9 cellular contexts compared by ENCODE assay signal in genomic region chr6:6494677-6495076, GRCh38.
DNase-seq lines count a peak whose midpoint lies in the region; ATAC-seq and TF ChIP-seq lines count a peak whose summit lies in the region.
"Had no signal": no experiment of that assay in that cellular context is flagged by ENCODE, and none has a peak within 500 bp of the region (broad histone marks: within the 10 kb centered on the region; RNA-seq: fewer than 3 reads in every experiment).

No MANE protein-coding gene starts in this region.

- ATAC-seq in lower lobe of right lung (peak; percentile 59 to 78), HG02970 (IDR thresholded peaks at IDR 0.05; ENCODE audit: low FRiP score, unreplicated experiment) (no peak), GM18498 (IDR thresholded peaks at IDR 0.05; ENCODE audit: unreplicated experiment) (no peak), GM21367 (IDR thresholded peaks at IDR 0.05; ENCODE audit: unreplicated experiment) (no peak)

- no peak overlapping the region for H3K27ac Mint-ChIP-seq in Calu3 (ENCODE audit: unreplicated experiment)
- H3K27ac Mint-ChIP-seq: IgD-negative memory B cell had no signal

- peaks cover 20% of the 10 kb centered on the region for H3K27me3 Mint-ChIP-seq in Calu3 (ENCODE audit: unreplicated experiment)

- no peaks in the 10 kb centered on the region for H3K36me3 ChIP-seq in lower lobe of right lung

- no peaks in the 10 kb centered on the region for H3K36me3 Mint-ChIP-seq in Calu3 (ENCODE audit: insufficient read depth, unreplicated experiment)
- H3K36me3 Mint-ChIP-seq: IgD-negative memory B cell had no signal

- no peaks in the 10 kb centered on the region for H3K4me1 Mint-ChIP-seq in Calu3 (ENCODE audit: low read depth, unreplicated experiment)
- H3K4me1 Mint-ChIP-seq: IgD-negative memory B cell had no signal

- no peaks in the 10 kb centered on the region for H3K27me3 ChIP-seq in lower lobe of right lung (ENCODE audit: low read depth)

- TF ChIP-seq CTCF in Calu3 (IDR thresholded peaks at IDR 0.05; ENCODE audit: unreplicated experiment) (no peak), GM20000 (IDR thresholded peaks at IDR 0.05; ENCODE audit: extremely low read depth, missing control alignments) (peak; percentile 67), lower lobe of right lung (IDR thresholded peaks at IDR 0.05) (peak; percentile 58)

- CTCF ChIA-PET in Calu3 (lab: Charles Lee), result no interaction called here

- intact Hi-C loops in Calu3 (cut with micrococcal nuclease; ENCODE audit: unreplicated experiment) (no loop called here), lower lobe of right lung (cut with DNase I) (no loop called here)

- H3K27ac ChIP-seq in lower lobe of right lung, result no peak overlapping the region

- BruUV-seq in Calu3 (replicated peaks; lab: Mats Ljungman, UMichigan), result no TSS peak

- H3K4me1 ChIP-seq in lower lobe of right lung, result no peaks in the 10 kb centered on the region

- no peak overlapping the region for H3K4me3 Mint-ChIP-seq in Calu3 (ENCODE audit: low read depth, unreplicated experiment)

- no peaks in the 10 kb centered on the region for H3K9me3 Mint-ChIP-seq in Calu3 (ENCODE audit: low read depth, unreplicated experiment)
- H3K9me3 Mint-ChIP-seq: IgD-negative memory B cell had no signal

- no peak overlapping the region for H3K4me3 ChIP-seq in lower lobe of right lung

- peak; percentile 18 for DNase-seq in Calu3
- DNase-seq in GM20000 (ENCODE audit: low spot score), result peak; percentile 72
- peak; percentile 56 for DNase-seq in NCI-H2029 treated with DMSO at 0.1 percent for 48 hours (lab: John Stamatoyannopoulos, UW)
- peak; percentile 53 for DNase-seq in astrocyte of the hippocampus (ENCODE audit: low read depth, low spot score)
- DNase-seq in lower lobe of right lung, result peak; percentile 73

- H3K9me3 ChIP-seq in lower lobe of right lung, result no peaks in the 10 kb centered on the region

Comparison
In these comparisons a context has a peak if more than half of its experiments do, and no peak if none do; other contexts are left out.
1. DNase-seq: peak in every context shown above with its lines; median percentile 73 in lower lobe of right lung; 72 in GM20000; 56 in NCI-H2029 treated with DMSO at 0.1 percent for 48 hours; 53 in astrocyte of the hippocampus; 18 in Calu3.
2. ATAC-seq: peak in lower lobe of right lung (2 of 2); none in HG02970 (single experiment), GM18498 (single experiment) and GM21367 (single experiment).